In the genomic region with DNA sequence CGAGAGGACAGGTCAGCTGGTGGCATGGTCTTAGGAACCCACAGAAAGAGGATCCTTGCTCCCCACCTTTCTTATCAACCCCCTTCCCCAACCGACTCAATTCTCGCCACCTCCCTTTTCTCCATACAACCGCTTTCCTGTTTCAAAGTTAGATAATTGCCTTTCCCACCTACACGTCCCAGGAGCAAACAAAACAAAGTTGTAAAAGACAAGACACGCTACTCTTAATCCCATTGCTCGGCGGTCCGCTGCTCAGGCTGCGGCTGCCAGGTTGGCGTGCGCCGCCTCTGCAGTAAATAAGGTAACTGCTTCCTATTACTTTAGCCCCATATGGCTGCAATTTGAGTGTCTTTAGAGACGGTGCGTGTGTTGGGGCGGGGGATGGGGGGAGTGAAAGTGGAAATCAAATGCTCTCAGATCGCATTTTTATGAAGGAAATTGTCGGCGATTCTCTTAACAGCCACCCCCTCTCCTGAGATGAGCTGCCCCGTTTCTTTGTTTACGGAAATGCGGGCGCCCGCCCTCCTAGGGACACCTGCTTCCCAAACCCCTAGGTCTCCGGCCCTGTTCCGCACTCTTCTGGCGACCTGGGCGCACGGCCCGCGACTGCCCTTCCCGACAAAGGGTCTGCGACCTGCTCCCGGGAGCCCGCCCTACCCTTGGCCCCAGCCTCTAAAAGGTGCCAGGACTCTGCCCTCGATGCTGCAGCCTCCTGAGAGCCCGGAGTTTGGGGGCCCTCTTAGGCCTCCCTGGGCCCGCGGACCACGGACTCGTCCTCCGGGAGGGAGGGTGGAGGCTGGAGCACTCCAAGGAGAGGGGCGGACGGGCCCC, we compare ENCODE assay signal across 8 cellular contexts. TPM values are rescaled to one million over a fixed set of nuclear protein-coding genes. Genes with fewer than 3 reads are reported as not detected.
DNase-seq lines count a peak whose midpoint lies in the region; ATAC-seq, FAIRE-seq and TF ChIP-seq lines count a peak whose summit lies in the region.

No MANE protein-coding gene starts in this region.

- FAIRE-seq in small intestine (lab: Jason Lieb, UNC): no peak

- peak in 1 of 2 experiments; percentile 0 for TF ChIP-seq CTCF in Caco-2 (IDR thresholded peaks at IDR 0.05; ENCODE audit: insufficient read depth in 1 of 2, low read depth in 1 of 2, low read length in 1 of 2, severe bottlenecking in 1 of 2, unreplicated experiment in 1 of 2)
- TF ChIP-seq CTCF in Panc1 (IDR thresholded peaks at IDR 0.05): no peak

- peaks cover 23% of the 10 kb centered on the region for H3K4me1 Mint-ChIP-seq in Caco-2 (ENCODE audit: low read depth, unreplicated experiment)

- H3K36me3 Mint-ChIP-seq in Caco-2 (ENCODE audit: insufficient read depth, unreplicated experiment): peaks cover 28% of the 10 kb centered on the region

- POLR2A ChIA-PET in Caco-2 (lab: Charles Lee) (interaction anchor here (1.2 to 1.3 kb wide), 4 partner anchors 10 to 193 kb away, joined by 4 to 7 read pairs (median 6); no protein-coding TSS in a partner anchor), Panc1 (lab: Charles Lee) (no interaction called here)

- H3K9me3 ChIP-seq in Caco-2 (no peaks in the 10 kb centered on the region), Panc1 (ENCODE audit: control insufficient read depth, insufficient read depth, low read depth, low read length) (no peaks in the 10 kb centered on the region), ectodermal cell (ENCODE audit: control insufficient read depth, low read length) (no peaks in the 10 kb centered on the region), small intestine (ENCODE audit: control insufficient read depth, low read depth) (no peaks in the 10 kb centered on the region)

- intact Hi-C loops in Caco-2 (cut with micrococcal nuclease; ENCODE audit: unreplicated experiment) (loop anchor here (1.0 to 5.0 kb wide), 2 partner anchors 37 to 54 kb away; partner anchors contain the start of gene CBX4), Panc1 (cut with micrococcal nuclease; ENCODE audit: unreplicated experiment) (no loop called here)

- H3K4me3 ChIP-seq in Caco-2 (ENCODE audit: low read depth, low read length): peak overlapping the region; percentile 60
- peak overlapping the region; percentile 35 to 43 for H3K4me3 ChIP-seq in Panc1 (ENCODE audit: low read depth in 2 of 2, low read length in 2 of 2)
- H3K4me3 ChIP-seq in ectodermal cell (ENCODE audit: insufficient read depth, low read depth, low read length): peak overlapping the region; percentile 14
- H3K4me3 ChIP-seq in small intestine (ENCODE audit: low read depth in 1 of 2, low read length in 2 of 2): peak overlapping the region in 1 of 2 donors; percentile 33

- peaks cover 38% of the 10 kb centered on the region for H3K4me1 ChIP-seq in Caco-2
- peaks cover 34% of the 10 kb centered on the region for H3K4me1 ChIP-seq in Panc1 (ENCODE audit: control insufficient read depth, insufficient read depth, low read length)
- H3K4me1 ChIP-seq in ectodermal cell (ENCODE audit: control insufficient read depth, insufficient read depth, low read length): peaks cover 50% of the 10 kb centered on the region
- peaks cover 0 to 11% of the 10 kb centered on the region in 2 donors for H3K4me1 ChIP-seq in small intestine (ENCODE audit: control insufficient read depth in 2 of 2, insufficient read depth in 1 of 2, low read depth in 1 of 2, low read length in 1 of 2)

- H3K36me3 ChIP-seq in Caco-2 (ENCODE audit: control insufficient read depth, insufficient read depth, low read length): no peaks in the 10 kb centered on the region
- peaks cover 3% of the 10 kb centered on the region; the same call in 1 of the 2 replicates for H3K36me3 ChIP-seq in Panc1 (ENCODE audit: control insufficient read depth, insufficient read depth, low read length)
- no peaks in the 10 kb centered on the region for H3K36me3 ChIP-seq in ectodermal cell (ENCODE audit: control insufficient read depth, insufficient read depth, low read length)
- no peaks in the 10 kb centered on the region for H3K36me3 ChIP-seq in small intestine (ENCODE audit: control insufficient read depth in 2 of 2, insufficient read depth in 2 of 2, low read length in 2 of 2)

- peak; percentile 26 for ATAC-seq in Panc1

- DNase-seq in Caco-2 (peak; percentile 65 to 69), HK-2 (ENCODE audit: unreplicated experiment) (peak; percentile 60), Panc1 (ENCODE audit: low read depth, low spot score) (no peak), small intestine (peak; percentile 57), HPDE6-E6E7 (ENCODE audit: extremely low spot score) (no peak), iPS-NIHi7 (ENCODE audit: extremely low spot score) (no peak), SW 1271 (lab: John Stamatoyannopoulos, UW) (no peak)

- CTCF ChIA-PET in Caco-2 (lab: Charles Lee): interaction anchor here (0.6 to 1.7 kb wide), 7 partner anchors 10 to 78 kb away, joined by 4 to 8 read pairs (median 4); no protein-coding TSS in a partner anchor
- CTCF ChIA-PET in Panc1 (lab: Charles Lee): interaction anchor here (0.5 to 0.9 kb wide), 2 partner anchors 42 to 59 kb away, joined by 3 read pairs; no protein-coding TSS in a partner anchor

- WGBS in ectodermal cell, 2 experiments: 0% methylated on average over 44 of the region's 44 CpGs
- 1 to 2% (median 2%) methylated on average over 39 to 44 of the region's 44 CpGs for WGBS in small intestine, 3 donors

- in situ Hi-C loops in Panc1 (cut with HindIII; ENCODE audit: low pct_unique_long_range_greater_than_20kb, low sequenced_read_pairs): no loop called here

- peak overlapping the region; percentile 73 for H3K27ac Mint-ChIP-seq in Caco-2 (ENCODE audit: unreplicated experiment)

- peak overlapping the region; percentile 75 for H3K4me3 Mint-ChIP-seq in Caco-2 (ENCODE audit: unreplicated experiment)

- BruUV-seq in Caco-2 (replicated peaks; lab: Mats Ljungman, UMichigan) (no TSS peak), Panc1 (replicated peaks; lab: Mats Ljungman, UMichigan) (no TSS peak)

- no peaks in the 10 kb centered on the region for H3K27me3 ChIP-seq in Caco-2 (replicated peaks; ENCODE audit: control insufficient read depth, insufficient read depth, low read length)
- H3K27me3 ChIP-seq in Panc1 (ENCODE audit: control insufficient read depth, insufficient read depth, low read length): peaks cover 4% of the 10 kb centered on the region; the same call in 1 of the 2 replicates
- peaks cover 92% of the 10 kb centered on the region for H3K27me3 ChIP-seq in ectodermal cell (ENCODE audit: control insufficient read depth, insufficient read depth, low read length, poor library complexity, severe bottlenecking)
- H3K27me3 ChIP-seq in small intestine (ENCODE audit: control insufficient read depth in 2 of 2, insufficient read depth in 2 of 2, low read length in 2 of 2): peaks cover 20 to 64% of the 10 kb centered on the region in 2 donors

- H3K27ac ChIP-seq in Panc1 (ENCODE audit: low read length) (peak overlapping the region; percentile 72), ectodermal cell (ENCODE audit: insufficient read depth, low read depth, low read length, poor library complexity, severe bottlenecking) (no peak overlapping the region), small intestine (ENCODE audit: low read depth in 1 of 2, low read length in 1 of 2) (no peak overlapping the region)

- H3K27me3 Mint-ChIP-seq in Caco-2 (ENCODE audit: insufficient read depth, unreplicated experiment): no peaks in the 10 kb centered on the region

- H3K9me3 Mint-ChIP-seq in Caco-2 (ENCODE audit: unreplicated experiment): no peaks in the 10 kb centered on the region

RNA-seq across cellular contexts. Expression of gene CBX8, which starts 3.7 kb away (rescaled TPM):
- total RNA-seq in Caco-2 (2022): 34.3 and 36.6 TPM in 2 replicates
- total RNA-seq in Panc1 (2021; ENCODE audit: unreplicated experiment): 15.3 TPM
- polyA plus RNA-seq in Panc1 (2012; ENCODE audit: insufficient read length): 17.3 TPM
- polyA plus RNA-seq in ectodermal cell (2013, experiment 1 of 4): 10.4 TPM
- 8.2 TPM for polyA plus RNA-seq in ectodermal cell (2013, experiment 2 of 4)
- 6.6 TPM for polyA plus RNA-seq in ectodermal cell (2013, experiment 3 of 4)
- 7.7 TPM for polyA plus RNA-seq in ectodermal cell (2013, experiment 4 of 4)
- 1 to 10 TPM; 2.7 to 6.1 (median 4.5) TPM for polyA plus RNA-seq in small intestine

RNA-seq across cellular contexts. Expression of gene CBX2, which starts 22.6 kb away (rescaled TPM):
- total RNA-seq in Caco-2 (2022) (50.0 and 52.8 TPM in 2 replicates), Panc1 (2021; ENCODE audit: unreplicated experiment) (9.0 TPM)
- polyA plus RNA-seq in Panc1 (2012; ENCODE audit: insufficient read length): 5.9 TPM
- polyA plus RNA-seq in ectodermal cell (2013, experiment 1 of 4): 131 TPM
- 138 TPM for polyA plus RNA-seq in ectodermal cell (2013, experiment 2 of 4)
- polyA plus RNA-seq in ectodermal cell (2013, experiment 3 of 4): 105 TPM
- 110 TPM for polyA plus RNA-seq in ectodermal cell (2013, experiment 4 of 4)
- polyA plus RNA-seq in small intestine: 1 to 10 TPM in 2 of 3 donors, under 1 TPM in 1; 0.22 to 2.3 (median 1.9) TPM

RNA-seq across cellular contexts. Expression of gene CBX4, which starts 38.7 kb away (rescaled TPM):
- total RNA-seq in Caco-2 (2022) (90.8 and 114 TPM in 2 replicates), Panc1 (2021; ENCODE audit: unreplicated experiment) (48.6 TPM)
- polyA plus RNA-seq in Panc1 (2012; ENCODE audit: insufficient read length): 39.2 TPM
- polyA plus RNA-seq in ectodermal cell (2013, experiment 1 of 4): 9.8 TPM
- 10.1 TPM for polyA plus RNA-seq in ectodermal cell (2013, experiment 2 of 4)
- polyA plus RNA-seq in ectodermal cell (2013, experiment 3 of 4): 8.3 TPM
- polyA plus RNA-seq in ectodermal cell (2013, experiment 4 of 4): 6.7 TPM
- 10 to 100 TPM in 1 of 3 donors, 1 to 10 TPM in 2; 5.4 to 15.2 (median 6.3) TPM for polyA plus RNA-seq in small intestine

Comparison
In these comparisons a context has a peak if more than half of its experiments do, and no peak if none do; other contexts are left out.
1. DNase-seq: peak in Caco-2 (2 of 2), HK-2 (single experiment) and small intestine (single experiment); none in Panc1 (single experiment), HPDE6-E6E7 (single experiment), iPS-NIHi7 (single experiment) and SW 1271 (0 of 2).